ENCODE assay signal across 13 cellular contexts in genomic region chr1:79859212-79859948, GRCh38.
A peak's percentile ranks its signal among the peaks of the same experiment; 100 is the strongest.
DNase-seq lines count a peak whose midpoint lies in the region; ATAC-seq, FAIRE-seq and TF ChIP-seq lines count a peak whose summit lies in the region.
"Had no signal": no experiment of that assay in that cellular context is flagged by ENCODE, and none has a peak within 500 bp of the region (broad histone marks: within the 10 kb centered on the region; RNA-seq: fewer than 3 reads in every experiment).

No MANE protein-coding gene starts in this region.

- H2AFZ ChIP-seq in HepG2 (ENCODE audit: low read length) = no peak overlapping the region

- BruUV-seq in HepG2 (replicated peaks; lab: Mats Ljungman, UMichigan) = no TSS peak

- 40% methylated on average over 8 of the region's 8 CpGs for WGBS in right lobe of liver (ENCODE audit: insufficient coverage, low coverage, low lambda C conversion rate, missing lambda C conversion rate)
- 12% methylated on average over 8 of the region's 8 CpGs for WGBS in HepG2 (ENCODE audit: low lambda C conversion rate)

- in situ Hi-C loops in HepG2 (cut with HindIII; ENCODE audit: extremely low pct_ligation_motif_present, low pct_unique_long_range_greater_than_20kb) = no loop called here

- ATAC-seq in right lobe of liver (peak in 3 of 4 donors; percentile 19 to 76 (median 43)), HepG2 (no peak), GM21576 (IDR thresholded peaks at IDR 0.05; ENCODE audit: unreplicated experiment) (no peak)

- no peak overlapping the region for H3K4me2 ChIP-seq in HepG2 (ENCODE audit: low read depth, low read length)

- TF ChIP-seq EP300 in HepG2 (IDR thresholded peaks at IDR 0.05; ENCODE audit: low read depth in 2 of 2, low read length in 2 of 2) (no peak), HepG2 (CRISPR knock-in tag; IDR thresholded peaks at IDR 0.05; ENCODE audit: borderline replicate concordance) (no peak)

- CTCF ChIA-PET in HepG2 (lab: Yijun Ruan, JAX; ENCODE audit: low intra/inter-chr PET ratio, low total read pairs) = no interaction called here

- intact Hi-C loops in right lobe of liver (cut with DNase I) = no loop called here
- intact Hi-C loops in HepG2 (cut with micrococcal nuclease; ENCODE audit: unreplicated experiment) = no loop called here

- no peak for DNase-seq in right lobe of liver
- no peak for DNase-seq in HepG2 (ENCODE audit: low spot score)
- DNase-seq in foreskin fibroblast = peak; percentile 76 to 86
- DNase-seq in NCI-H524 treated with DMSO at 0.1 percent for 48 hours (lab: John Stamatoyannopoulos, UW) = no peak
- DNase-seq in C1 segment of cervical spinal cord (lab: John Stamatoyannopoulos, UW) = no peak
- DNase-seq in H7 = no peak
- DNase-seq: activated T-cell treated with anti-CD3 and anti-CD28 coated beads, Interleukin-2, amount 50 U/mL, for 1 hour; AML-193; ovary; stimulated activated CD4-positive, alpha-beta T cell treated with anti-CD3 and anti-CD28 coated beads, Interleukin-4, amount 100 ng/mL, for 24 hours; WERI-Rb-1 had no signal

- H3K36me3 ChIP-seq in right lobe of liver (no peaks in the 10 kb centered on the region), HepG2 (replicated peaks in 1 of 2; ENCODE audit: control insufficient read depth in 1 of 2, insufficient read depth in 2 of 2, low read length in 2 of 2) (no peaks in the 10 kb centered on the region), H7 (replicated peaks; ENCODE audit: control insufficient read depth, insufficient read depth, low read length) (no peaks in the 10 kb centered on the region)
- H3K36me3 ChIP-seq: ovary, WERI-Rb-1 had no signal

- no peak overlapping the region for H3K9ac ChIP-seq in HepG2 (ENCODE audit: insufficient read depth, low read depth, low read length)

- no peak overlapping the region for H3K27ac ChIP-seq in right lobe of liver
- no peak overlapping the region for H3K27ac ChIP-seq in HepG2 (ENCODE audit: extremely low read length, insufficient read depth, low read length)
- peak overlapping the region; percentile 82 for H3K27ac ChIP-seq in VCaP
- H3K27ac ChIP-seq: ovary, WERI-Rb-1 had no signal

- no peaks in the 10 kb centered on the region for H3K79me2 ChIP-seq in HepG2 (ENCODE audit: insufficient read depth, low read length)

- H3K4me3 ChIP-seq in right lobe of liver = no peak overlapping the region
- no peak overlapping the region for H3K4me3 ChIP-seq in HepG2 (replicated peaks in 1 of 3; ENCODE audit: insufficient read depth in 1 of 3, low read depth in 2 of 3, low read length in 3 of 3)
- H3K4me3 ChIP-seq in foreskin fibroblast (ENCODE audit: low read depth in 1 of 2, low read length in 2 of 2) = no peak overlapping the region
- no peak overlapping the region for H3K4me3 ChIP-seq in H7 (ENCODE audit: insufficient read depth, low read depth, low read length)
- H3K4me3 ChIP-seq: ovary had no signal

- H3K27me3 ChIP-seq in right lobe of liver (no peaks in the 10 kb centered on the region), HepG2 (ENCODE audit: control insufficient read depth in 1 of 2, insufficient read depth in 2 of 2, low read length in 2 of 2) (no peaks in the 10 kb centered on the region), H7 (ENCODE audit: control insufficient read depth, insufficient read depth, low read length) (no peaks in the 10 kb centered on the region)
- H3K27me3 ChIP-seq: ovary had no signal

- no peak for TF ChIP-seq CTCF in right lobe of liver (IDR thresholded peaks at IDR 0.05)
- TF ChIP-seq CTCF in HepG2 (CRISPR knock-in tag; IDR thresholded peaks at IDR 0.05) = no peak
- TF ChIP-seq CTCF in VCaP (conservative IDR thresholded peaks at IDR 0.05) = no peak
- TF ChIP-seq CTCF in foreskin fibroblast (IDR thresholded peaks at IDR 0.05; ENCODE audit: low read depth, low read length) = no peak

- no peaks in the 10 kb centered on the region for H3K9me3 ChIP-seq in right lobe of liver
- H3K9me3 ChIP-seq in HepG2 (ENCODE audit: low read length) = peaks cover 64% of the 10 kb centered on the region
- H3K9me3 ChIP-seq: ovary had no signal

- H3K4me1 ChIP-seq in right lobe of liver = no peaks in the 10 kb centered on the region
- no peaks in the 10 kb centered on the region for H3K4me1 ChIP-seq in HepG2 (ENCODE audit: insufficient read depth, low read length)

- no peak for TF ChIP-seq RAD21 in HepG2 (CRISPR knock-in tag; IDR thresholded peaks at IDR 0.05)

- POLR2A ChIA-PET in HepG2 (lab: Yijun Ruan, JAX) = no interaction called here

- no peak for TF ChIP-seq POLR2A in right lobe of liver (IDR thresholded peaks at IDR 0.05)
- TF ChIP-seq POLR2A in HepG2 (IDR thresholded peaks at IDR 0.05; ENCODE audit: insufficient read depth in 1 of 2, low read depth in 2 of 2, low read length in 2 of 2) = no peak

- no peak for FAIRE-seq in HepG2 (lab: Jason Lieb, UNC)

- no peaks in the 10 kb centered on the region for H4K20me1 ChIP-seq in HepG2 (ENCODE audit: insufficient read depth, low read length)

TF ChIP-seq in HepG2, 621 proteins besides CTCF, POLR2A, EP300 and RAD21:
- TF ChIP-seq MED13 (CRISPR knock-in tag; IDR thresholded peaks at IDR 0.05) (no peak), ZNF75D (CRISPR knock-in tag; IDR thresholded peaks at IDR 0.05; ENCODE audit: borderline replicate concordance) (no peak), AHDC1 (CRISPR knock-in tag; IDR thresholded peaks at IDR 0.05; ENCODE audit: borderline replicate concordance) (no peak), ZNF597 (CRISPR knock-in tag; IDR thresholded peaks at IDR 0.05) (no peak), SOX13 (IDR thresholded peaks at IDR 0.05) (no peak), SOX13 (CRISPR knock-in tag; conservative IDR thresholded peaks at IDR 0.05 in 1 of 2, IDR thresholded peaks at IDR 0.05 in 1 of 2) (no peak), ZNF576 (CRISPR knock-in tag; IDR thresholded peaks at IDR 0.05) (no peak), ZNF282 (IDR thresholded peaks at IDR 0.05; ENCODE audit: partially characterized antibody) (no peak), TFDP1 (CRISPR knock-in tag; IDR thresholded peaks at IDR 0.05; ENCODE audit: borderline replicate concordance) (no peak)

Comparison
In these comparisons a context has a peak if more than half of its experiments do, and no peak if none do; other contexts are left out.
1. ATAC-seq: peak in right lobe of liver (3 of 4); none in HepG2 (single experiment) and GM21576 (single experiment).
2. DNase-seq: peak in foreskin fibroblast (2 of 2); none in right lobe of liver (0 of 3), HepG2 (single experiment), NCI-H524 treated with DMSO at 0.1 percent for 48 hours (single experiment), C1 segment of cervical spinal cord (0 of 14) and H7 (single experiment).